8 cellular contexts compared by ENCODE assay signal in genomic region chr18:79378416-79379250, GRCh38. TPM values are rescaled to one million over a fixed set of nuclear protein-coding genes. Genes with fewer than 3 reads are reported as not detected.
DNase-seq lines count a peak whose midpoint lies in the region; ATAC-seq and TF ChIP-seq lines count a peak whose summit lies in the region.

No MANE protein-coding gene starts in this region.

- peak; percentile 81 for TF ChIP-seq CTCF in activated B cell treated with CpG ODN at 0.5 μM for 24 hours (IDR thresholded peaks at IDR 0.05)
- peak; percentile 84 to 96 (median 94) for TF ChIP-seq CTCF in breast epithelium (IDR thresholded peaks at IDR 0.05)

- CTCF ChIA-PET in activated B cell treated with CpG ODN at 0.5 μM for 24 hours (lab: Charles Lee), result interaction anchor here (0.8 to 7.6 kb wide), 13 partner anchors 9 to 265 kb away, joined by 3 to 99 read pairs (median 6); partner anchors contain the start of gene NFATC1

- H3K4me3 Mint-ChIP-seq in activated B cell treated with CpG ODN at 0.5 μM for 24 hours, result peak overlapping the region; percentile 46

- POLR2A ChIA-PET in activated B cell treated with CpG ODN at 0.5 μM for 24 hours (lab: Charles Lee), result interaction anchor here (1.2 to 1.7 kb wide), 5 partner anchors 15 to 264 kb away, joined by 4 to 7 read pairs (median 6); partner anchors contain the start of gene NFATC1

- H3K9ac ChIP-seq in HUES6 (ENCODE audit: low read length), result no peak overlapping the region

- peaks cover 26% of the 10 kb centered on the region for H3K4me1 Mint-ChIP-seq in activated B cell treated with CpG ODN at 0.5 μM for 24 hours

- no peaks in the 10 kb centered on the region for H3K9me3 ChIP-seq in HUES6 (ENCODE audit: control insufficient read depth, insufficient read depth, low read depth, low read length)
- H3K9me3 ChIP-seq in breast epithelium, result no peaks in the 10 kb centered on the region

- H3K36me3 ChIP-seq in HUES6 (ENCODE audit: control insufficient read depth, insufficient read depth, low read length), result peaks cover 5% of the 10 kb centered on the region; the same call in 1 of the 2 replicates
- H3K36me3 ChIP-seq in breast epithelium, result no peaks in the 10 kb centered on the region

- no peak for TF ChIP-seq POLR2A in breast epithelium (IDR thresholded peaks at IDR 0.05)

- peak overlapping the region; percentile 34; the same call in 1 of the 2 replicates for H3K4me3 ChIP-seq in HUES6 (ENCODE audit: low read depth, low read length)
- H3K4me3 ChIP-seq in breast epithelium, result no peak overlapping the region

- intact Hi-C loops in activated B cell treated with CpG ODN at 0.5 μM for 24 hours (cut with micrococcal nuclease), result loop anchor here (1.0 to 10.0 kb wide), 9 partner anchors 15 to 776 kb away; partner anchors contain the start of genes ATP9B, HSBP1L1 and TXNL4A
- intact Hi-C loops in breast epithelium (cut with DNase I; ENCODE audit: low total_unique reads), result loop anchor here (1.0 to 5.0 kb wide), 2 partner anchors 8 to 149 kb away; no protein-coding TSS in a partner anchor

- ATAC-seq in GM21360 (IDR thresholded peaks at IDR 0.05; ENCODE audit: unreplicated experiment) (peak; percentile 41), activated B cell treated with CpG ODN at 0.5 μM for 24 hours (ENCODE audit: low read depth) (peak; percentile 71)

- peak; percentile 86 for DNase-seq in CD1c-positive myeloid dendritic cell (ENCODE audit: extremely low spot score)
- DNase-seq in activated B cell treated with CpG ODN at 0.5 μM for 24 hours, result peak; percentile 74
- DNase-seq in breast epithelium (ENCODE audit: low spot score in 2 of 2), result peak; percentile 70 to 91
- DNase-seq in inferior parietal cortex (ENCODE audit: extremely low spot score), result peak; percentile 78
- peak; percentile 70 to 81 for DNase-seq in stimulated activated CD4-positive, alpha-beta T cell treated with anti-CD3 and anti-CD28 coated beads, Interleukin-15, amount 100 ng/mL, for 1 hour (ENCODE audit: low read depth in 1 of 2, low spot score in 1 of 2)
- no peak for DNase-seq in GM19240 (ENCODE audit: insufficient read length, low spot score)

- no peaks in the 10 kb centered on the region for H3K9me3 Mint-ChIP-seq in activated B cell treated with CpG ODN at 0.5 μM for 24 hours

- H3K27ac ChIP-seq in HUES6 (ENCODE audit: low read depth, low read length) (no peak overlapping the region), breast epithelium (no peak overlapping the region)

- H3K27me3 Mint-ChIP-seq in activated B cell treated with CpG ODN at 0.5 μM for 24 hours, result no peaks in the 10 kb centered on the region

- peak overlapping the region; percentile 50 for H3K27ac Mint-ChIP-seq in activated B cell treated with CpG ODN at 0.5 μM for 24 hours

- peaks cover 21% of the 10 kb centered on the region for H3K36me3 Mint-ChIP-seq in activated B cell treated with CpG ODN at 0.5 μM for 24 hours (ENCODE audit: low read depth)

- no peaks in the 10 kb centered on the region for H3K27me3 ChIP-seq in HUES6 (ENCODE audit: control insufficient read depth, insufficient read depth, low read length)
- H3K27me3 ChIP-seq in breast epithelium, result no peaks in the 10 kb centered on the region

- H3K4me1 ChIP-seq in HUES6 (ENCODE audit: control insufficient read depth, insufficient read depth, low read length) (0 out of 2 replicates have a peak, but pooled peaks cover 2% of the 10 kb centered on the region), breast epithelium (peaks cover 0 to 4% of the 10 kb centered on the region in 2 donors)

RNA-seq across cellular contexts. Expression of gene NFATC1, which starts 17.1 kb away (rescaled TPM):
- total RNA-seq in activated B cell treated with CpG ODN at 0.5 μM for 24 hours (49.0 and 52.6 TPM in 2 replicates), breast epithelium (10 to 100 TPM; 10.9 to 18.0 (median 12.9) TPM)
